In genomic region chr3:108090066-108090700, GRCh38 we compare ENCODE assay signal across 8 cellular contexts. TPM values are rescaled to one million over a fixed set of nuclear protein-coding genes. Genes with fewer than 3 reads are reported as not detected.
A peak's percentile ranks its signal among the peaks of the same experiment; 100 is the strongest.
DNase-seq lines count a peak whose midpoint lies in the region; ATAC-seq and TF ChIP-seq lines count a peak whose summit lies in the region.

No MANE protein-coding gene starts in this region.

- H3K27me3 ChIP-seq in tibial nerve, result no peaks in the 10 kb centered on the region

- TF ChIP-seq CTCF in osteocyte (IDR thresholded peaks at IDR 0.05) (no peak), tibial nerve (IDR thresholded peaks at IDR 0.05) (no peak)

- peak overlapping the region; percentile 97 for H3K4me3 Mint-ChIP-seq in activated naive CD4-positive, alpha-beta T cell treated with anti-CD3 and anti-CD28 coated beads for 36 hours
- H3K4me3 Mint-ChIP-seq in osteocyte (ENCODE audit: unreplicated experiment), result peak overlapping the region; percentile 95

- CTCF ChIA-PET in activated naive CD4-positive, alpha-beta T cell treated with anti-CD3 and anti-CD28 coated beads for 36 hours (lab: Charles Lee), result interaction anchor here (0.6 to 1.9 kb wide), 7 partner anchors 11 to 387 kb away, joined by 3 to 7 read pairs (median 3); no protein-coding TSS in a partner anchor

- peak overlapping the region; percentile 79 to 95 (median 86) for H3K4me3 ChIP-seq in tibial nerve

- WGBS in tibial nerve, 2 donors, result 0 to 1% methylated on average over 29 of the region's 29 CpGs

- peak overlapping the region; percentile 87 to 94 (median 93) for H3K27ac ChIP-seq in tibial nerve

- no peaks in the 10 kb centered on the region for H3K9me3 ChIP-seq in tibial nerve

- no peaks in the 10 kb centered on the region for H3K36me3 ChIP-seq in tibial nerve

- peak overlapping the region; percentile 98 for H3K27ac Mint-ChIP-seq in activated naive CD4-positive, alpha-beta T cell treated with anti-CD3 and anti-CD28 coated beads for 36 hours
- peak overlapping the region; percentile 84 for H3K27ac Mint-ChIP-seq in osteocyte (ENCODE audit: unreplicated experiment)

- no peaks in the 10 kb centered on the region for H3K27me3 Mint-ChIP-seq in activated naive CD4-positive, alpha-beta T cell treated with anti-CD3 and anti-CD28 coated beads for 36 hours (ENCODE audit: low read depth)
- H3K27me3 Mint-ChIP-seq in osteocyte (ENCODE audit: unreplicated experiment), result no peaks in the 10 kb centered on the region

- TF ChIP-seq EP300 in tibial nerve (IDR thresholded peaks at IDR 0.05), result peak in 1 of 2 donors; percentile 55

- peaks cover 0 to 37% (median 10%) of the 10 kb centered on the region in 4 donors for H3K4me1 ChIP-seq in tibial nerve

- TF ChIP-seq POLR2A in tibial nerve (IDR thresholded peaks at IDR 0.05), result no peak

- DNase-seq in NCI-H524 (lab: John Stamatoyannopoulos, UW) (peak; percentile 49 to 68), NCI-H524 treated with DMSO at 0.1 percent for 48 hours (lab: John Stamatoyannopoulos, UW) (no peak), RKO (ENCODE audit: low spot score) (peak; percentile 40), Right ventricle myocardium inferior (ENCODE audit: missing footprints) (peak; percentile 77), osteocyte (ENCODE audit: extremely low spot score, unreplicated experiment) (peak; percentile 85), tibial nerve (ENCODE audit: low spot score in 2 of 2) (peak; percentile 19 to 24)
- DNase-seq in activated naive CD4-positive, alpha-beta T cell treated with anti-CD3 and anti-CD28 coated beads for 36 hours, result peak; percentile 55

- peaks cover 25% of the 10 kb centered on the region for H3K4me1 Mint-ChIP-seq in activated naive CD4-positive, alpha-beta T cell treated with anti-CD3 and anti-CD28 coated beads for 36 hours (ENCODE audit: low read depth)
- peaks cover 15% of the 10 kb centered on the region for H3K4me1 Mint-ChIP-seq in osteocyte (ENCODE audit: unreplicated experiment)

- intact Hi-C loops in activated naive CD4-positive, alpha-beta T cell treated with anti-CD3 and anti-CD28 coated beads for 36 hours (cut with micrococcal nuclease), result loop anchor here (2.0 kb wide), 2 partner anchors 499 to 565 kb away; partner anchors contain the start of genes CIP2A and DZIP3
- intact Hi-C loops in Right ventricle myocardium inferior (cut with DNase I), result loop anchor here (2.0 to 5.0 kb wide), 2 partner anchors 133 to 153 kb away; partner anchors contain the start of gene IFT57

- peaks cover 7% of the 10 kb centered on the region for H3K36me3 Mint-ChIP-seq in activated naive CD4-positive, alpha-beta T cell treated with anti-CD3 and anti-CD28 coated beads for 36 hours (ENCODE audit: low read depth)
- no peaks in the 10 kb centered on the region for H3K36me3 Mint-ChIP-seq in osteocyte (ENCODE audit: unreplicated experiment)

- peaks cover 2% of the 10 kb centered on the region for H3K9me3 Mint-ChIP-seq in activated naive CD4-positive, alpha-beta T cell treated with anti-CD3 and anti-CD28 coated beads for 36 hours
- H3K9me3 Mint-ChIP-seq in osteocyte (ENCODE audit: unreplicated experiment), result no peaks in the 10 kb centered on the region

- ATAC-seq in HG03159 (IDR thresholded peaks at IDR 0.05; ENCODE audit: unreplicated experiment) (peak; percentile 8), Right ventricle myocardium inferior (peak; percentile 14)

RNA-seq across cellular contexts. Expression of gene CD47, which starts 0.6 kb away (rescaled TPM):
- 10 to 100 TPM; 60.2 to 63.7 TPM for total RNA-seq in activated naive CD4-positive, alpha-beta T cell treated with anti-CD3 and anti-CD28 coated beads for 36 hours
- total RNA-seq in Right ventricle myocardium inferior (44.2 TPM), osteocyte (44.8 and 51.2 TPM in 2 replicates), tibial nerve (10 to 100 TPM; 57.9 to 63.9 (median 60.5) TPM)
